In genomic region chr16:65538945-65539344, GRCh38 we compare ENCODE assay signal across 33 cellular contexts.
DNase-seq lines count a peak whose midpoint lies in the region; ATAC-seq, FAIRE-seq and TF ChIP-seq lines count a peak whose summit lies in the region.
"Had no signal": no experiment of that assay in that cellular context is flagged by ENCODE, and none has a peak within 500 bp of the region (broad histone marks: within the 10 kb centered on the region; RNA-seq: fewer than 3 reads in every experiment).

No MANE protein-coding gene starts in this region.

- no peaks in the 10 kb centered on the region for H3K27me3 ChIP-seq in astrocyte (ENCODE audit: insufficient read depth, low read length)
- H3K27me3 ChIP-seq: ascending aorta, dorsolateral prefrontal cortex, left lung, suprapubic skin, upper lobe of right lung had no signal

- H3K4me2 ChIP-seq in astrocyte (ENCODE audit: low read length), result no peak overlapping the region

- H3K4me1 ChIP-seq in astrocyte (ENCODE audit: insufficient read depth, low read length), result peaks cover 11% of the 10 kb centered on the region
- H3K4me1 ChIP-seq: left lung, parathyroid adenoma, suprapubic skin, upper lobe of right lung had no signal

- no peaks in the 10 kb centered on the region for H3K36me3 ChIP-seq in astrocyte (ENCODE audit: insufficient read depth, low read length)
- H3K36me3 ChIP-seq: ascending aorta, left lung, suprapubic skin, upper lobe of right lung had no signal

- H3K4me1 Mint-ChIP-seq in astrocyte (ENCODE audit: low read depth, unreplicated experiment), result peaks cover 10% of the 10 kb centered on the region
- H3K4me1 Mint-ChIP-seq in stimulated activated effector memory CD8-positive, alpha-beta T cell treated with anti-CD3 and anti-CD28 coated beads, Interleukin-12 subunit alpha, Interleukin-12 subunit beta, amount 100 ng/mL, for 72 hours, result peaks cover 7% of the 10 kb centered on the region
- H3K4me1 Mint-ChIP-seq: activated CD4-positive, alpha-beta T cell treated with anti-CD3 and anti-CD28 coated beads, Interleukin-2, amount 10 ng/mL, durations not matched to agents 7 days and 5 days; activated naive CD8-positive, alpha-beta T cell treated with anti-CD3 and anti-CD28 coated beads for 36 hours; neural crest cell had no signal

- H3K4me3 Mint-ChIP-seq in astrocyte (ENCODE audit: unreplicated experiment), result no peak overlapping the region
- H3K4me3 Mint-ChIP-seq in stimulated activated effector memory CD8-positive, alpha-beta T cell treated with anti-CD3 and anti-CD28 coated beads, Interleukin-12 subunit alpha, Interleukin-12 subunit beta, amount 100 ng/mL, for 72 hours, result peak overlapping the region; percentile 5
- H3K4me3 Mint-ChIP-seq: activated CD4-positive, alpha-beta T cell treated with anti-CD3 and anti-CD28 coated beads, Interleukin-2, amount 10 ng/mL, durations not matched to agents 7 days and 5 days; activated naive CD8-positive, alpha-beta T cell treated with anti-CD3 and anti-CD28 coated beads for 36 hours; activated T-cell treated with anti-CD3 and anti-CD28 coated beads, Interleukin-2, amount 50 U/mL, for 24 hours; CD4-positive, alpha-beta T cell; neural crest cell had no signal

- H3K9me3 ChIP-seq in astrocyte (ENCODE audit: insufficient read depth, low read depth, low read length), result no peaks in the 10 kb centered on the region
- H3K9me3 ChIP-seq: ascending aorta, left lung, suprapubic skin, upper lobe of right lung had no signal

- peak; percentile 55 for DNase-seq in GM04504 (ENCODE audit: low read depth)
- peak; percentile 78 for DNase-seq in astrocyte (ENCODE audit: low read depth)
- DNase-seq in fibroblast of peridontal ligament (ENCODE audit: extremely low read depth), result peak; percentile 46
- no peak for DNase-seq in stimulated activated effector memory CD8-positive, alpha-beta T cell treated with anti-CD3 and anti-CD28 coated beads, Interleukin-12 subunit alpha, Interleukin-12 subunit beta, amount 100 ng/mL, for 72 hours (ENCODE audit: low spot score in 2 of 2)
- DNase-seq: activated CD4-positive, alpha-beta T cell treated with anti-CD3 and anti-CD28 coated beads, Interleukin-2, amount 10 ng/mL, durations not matched to agents 7 days and 5 days; activated gamma-delta T cell; activated naive CD8-positive, alpha-beta T cell treated with anti-CD3 and anti-CD28 coated beads for 36 hours; activated T-cell treated with anti-CD3 and anti-CD28 coated beads, Interleukin-2, amount 50 U/mL, for 24 hours; CD4-positive, alpha-beta T cell; cerebellar nuclear complex; DND-41; dorsolateral prefrontal cortex; HCEC 1CT; left lung; NCI-H446; NCI-H748 treated with DMSO at 0.1 percent for 48 hours; retina; SIG-M5; stimulated activated naive CD4-positive, alpha-beta T cell treated with Interleukin-2 at 50 U/mL for 16 hours; SW 1271; T1000; upper lobe of right lung had no signal

- no peak for ATAC-seq in stimulated activated effector memory CD8-positive, alpha-beta T cell treated with anti-CD3 and anti-CD28 coated beads, Interleukin-12 subunit alpha, Interleukin-12 subunit beta, amount 100 ng/mL, for 72 hours
- ATAC-seq in HG03280 (IDR thresholded peaks at IDR 0.05; ENCODE audit: unreplicated experiment), result no peak
- no peak for ATAC-seq in GM21515 (IDR thresholded peaks at IDR 0.05; ENCODE audit: unreplicated experiment)
- no peak for ATAC-seq in GM18867 (IDR thresholded peaks at IDR 0.05; ENCODE audit: unreplicated experiment)
- ATAC-seq: left lung, Panc1, upper lobe of right lung had no signal

- no peaks in the 10 kb centered on the region for H4K20me1 ChIP-seq in astrocyte (ENCODE audit: insufficient read depth, low read length)

- H3K4me3 ChIP-seq in astrocyte (ENCODE audit: insufficient read depth, low read depth, low read length), result no peak overlapping the region
- H3K4me3 ChIP-seq: ascending aorta, dorsolateral prefrontal cortex, left lung, skin epidermis, suprapubic skin, upper lobe of right lung had no signal

- no peak for TF ChIP-seq CTCF in astrocyte (IDR thresholded peaks at IDR 0.05; ENCODE audit: insufficient read depth, low read depth, low read length)

- peak; percentile 63 for FAIRE-seq in astrocyte (lab: Jason Lieb, UNC)
- FAIRE-seq: D721Med had no signal

- H3K36me3 Mint-ChIP-seq in astrocyte (ENCODE audit: low read depth, unreplicated experiment), result no peaks in the 10 kb centered on the region
- H3K36me3 Mint-ChIP-seq in stimulated activated effector memory CD8-positive, alpha-beta T cell treated with anti-CD3 and anti-CD28 coated beads, Interleukin-12 subunit alpha, Interleukin-12 subunit beta, amount 100 ng/mL, for 72 hours, result no peaks in the 10 kb centered on the region
- H3K36me3 Mint-ChIP-seq: memory B cell had no signal

- no peak overlapping the region for H2AFZ ChIP-seq in astrocyte (ENCODE audit: low read depth, low read length)
- H2AFZ ChIP-seq: parathyroid adenoma had no signal

- no peak overlapping the region for H3K27ac ChIP-seq in astrocyte (ENCODE audit: low read depth, low read length)
- H3K27ac ChIP-seq: dorsolateral prefrontal cortex, left lung, parathyroid adenoma, skin epidermis, suprapubic skin, upper lobe of right lung had no signal

- H3K9me3 Mint-ChIP-seq in astrocyte (ENCODE audit: unreplicated experiment), result no peaks in the 10 kb centered on the region
- H3K9me3 Mint-ChIP-seq in stimulated activated effector memory CD8-positive, alpha-beta T cell treated with anti-CD3 and anti-CD28 coated beads, Interleukin-12 subunit alpha, Interleukin-12 subunit beta, amount 100 ng/mL, for 72 hours, result peaks cover 19% of the 10 kb centered on the region

- no peaks in the 10 kb centered on the region for H3K79me2 ChIP-seq in astrocyte (ENCODE audit: insufficient read depth, low read length)
- H3K79me2 ChIP-seq: parathyroid adenoma had no signal

- H3K27me3 Mint-ChIP-seq in astrocyte (ENCODE audit: low read depth, unreplicated experiment), result no peaks in the 10 kb centered on the region
- H3K27me3 Mint-ChIP-seq: activated CD4-positive, alpha-beta T cell treated with anti-CD3 and anti-CD28 coated beads, Interleukin-2, amount 10 ng/mL, durations not matched to agents 7 days and 5 days; activated naive CD8-positive, alpha-beta T cell treated with anti-CD3 and anti-CD28 coated beads for 36 hours; activated T-cell treated with anti-CD3 and anti-CD28 coated beads, Interleukin-2, amount 50 U/mL, for 24 hours; CD4-positive, alpha-beta T cell; memory B cell had no signal

- no peak overlapping the region for H3K9ac ChIP-seq in astrocyte (ENCODE audit: low read length)
- H3K9ac ChIP-seq: parathyroid adenoma had no signal

- peak overlapping the region; percentile 6 for H3K27ac Mint-ChIP-seq in astrocyte (ENCODE audit: unreplicated experiment)
- no peak overlapping the region for H3K27ac Mint-ChIP-seq in stimulated activated effector memory CD8-positive, alpha-beta T cell treated with anti-CD3 and anti-CD28 coated beads, Interleukin-12 subunit alpha, Interleukin-12 subunit beta, amount 100 ng/mL, for 72 hours
- H3K27ac Mint-ChIP-seq: activated CD4-positive, alpha-beta T cell treated with anti-CD3 and anti-CD28 coated beads, Interleukin-2, amount 10 ng/mL, durations not matched to agents 7 days and 5 days; activated naive CD8-positive, alpha-beta T cell treated with anti-CD3 and anti-CD28 coated beads for 36 hours; activated T-cell treated with anti-CD3 and anti-CD28 coated beads, Interleukin-2, amount 50 U/mL, for 24 hours; CD4-positive, alpha-beta T cell; memory B cell had no signal

Comparison
In these comparisons a context has a peak if more than half of its experiments do, and no peak if none do; other contexts are left out.
1. DNase-seq: peak in GM04504 (single experiment), astrocyte (single experiment) and fibroblast of peridontal ligament (single experiment); none in stimulated activated effector memory CD8-positive, alpha-beta T cell treated with anti-CD3 and anti-CD28 coated beads, Interleukin-12 subunit alpha, Interleukin-12 subunit beta, amount 100 ng/mL, for 72 hours (0 of 2).